ENCODE assay signal across 21 cellular contexts in the genomic region with DNA sequence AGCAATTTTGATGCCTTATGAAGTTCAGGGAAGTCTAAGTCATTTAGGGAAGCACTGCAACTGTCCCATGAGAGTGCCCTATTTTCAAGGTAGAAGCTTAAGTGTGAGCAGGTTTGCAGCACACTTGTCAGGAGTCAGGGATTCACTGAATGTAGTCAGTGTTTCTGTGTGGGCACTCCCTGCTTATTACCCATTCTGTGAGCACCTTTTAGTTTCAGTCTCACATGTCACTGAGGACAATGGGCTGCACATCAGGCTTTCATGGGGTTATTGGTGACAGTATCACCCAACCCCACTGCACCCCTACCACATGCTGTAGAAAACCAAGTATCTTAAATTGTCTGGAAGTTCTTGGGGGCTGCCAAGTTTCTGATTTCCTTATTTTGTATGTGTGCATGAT. TPM values are rescaled to one million over a fixed set of nuclear protein-coding genes. Genes with fewer than 3 reads are reported as not detected.
A peak's percentile ranks its signal among the peaks of the same experiment; 100 is the strongest.
DNase-seq lines count a peak whose midpoint lies in the region; ATAC-seq, FAIRE-seq and TF ChIP-seq lines count a peak whose summit lies in the region.
"Had no signal": no experiment of that assay in that cellular context is flagged by ENCODE, and none has a peak within 500 bp of the region (broad histone marks: within the 10 kb centered on the region; RNA-seq: fewer than 3 reads in every experiment).

No MANE protein-coding gene starts in this region.

- H3K36me3 Mint-ChIP-seq in activated CD8-positive, alpha-beta T cell treated with anti-CD3 and anti-CD28 coated beads for 36 hours (ENCODE audit: low read depth) = peaks cover 9% of the 10 kb centered on the region
- peaks cover 4% of the 10 kb centered on the region for H3K36me3 Mint-ChIP-seq in activated CD8-positive, alpha-beta T cell treated with anti-CD3 and anti-CD28 coated beads, Interleukin-2, amount 10 ng/mL, durations not matched to agents 7 days and 5 days (ENCODE audit: low read depth)
- peaks cover 6% of the 10 kb centered on the region for H3K36me3 Mint-ChIP-seq in stimulated activated memory B cell treated with anti-CD40 and anti-IgM and Interleukin-4, amounts not matched to agents 10 μg/mL and 1 μg/mL and 100 μg/mL, for 72 hours
- H3K36me3 Mint-ChIP-seq: CD14-positive monocyte had no signal

- H3K9me1 ChIP-seq in keratinocyte (ENCODE audit: control insufficient read depth, extremely low read depth, insufficient read depth, low read length) = no peaks in the 10 kb centered on the region

- H3K4me1 Mint-ChIP-seq in activated CD8-positive, alpha-beta T cell treated with anti-CD3 and anti-CD28 coated beads for 36 hours (ENCODE audit: low read depth) = peaks cover 30% of the 10 kb centered on the region
- H3K4me1 Mint-ChIP-seq in activated CD8-positive, alpha-beta T cell treated with anti-CD3 and anti-CD28 coated beads, Interleukin-2, amount 10 ng/mL, durations not matched to agents 7 days and 5 days (ENCODE audit: low read depth) = peaks cover 47% of the 10 kb centered on the region
- H3K4me1 Mint-ChIP-seq in stimulated activated memory B cell treated with anti-CD40 and anti-IgM and Interleukin-4, amounts not matched to agents 10 μg/mL and 1 μg/mL and 100 μg/mL, for 72 hours = peaks cover 59% of the 10 kb centered on the region

- ATAC-seq in activated CD8-positive, alpha-beta T cell treated with anti-CD3 and anti-CD28 coated beads for 36 hours = no peak
- ATAC-seq in activated CD8-positive, alpha-beta T cell treated with anti-CD3 and anti-CD28 coated beads, Interleukin-2, amount 10 ng/mL, durations not matched to agents 7 days and 5 days = no peak
- ATAC-seq in stimulated activated memory B cell treated with anti-CD40 and anti-IgM and Interleukin-4, amounts not matched to agents 10 μg/mL and 1 μg/mL and 100 μg/mL, for 72 hours = no peak
- ATAC-seq in left lung = no peak

- no peaks in the 10 kb centered on the region for H4K20me1 ChIP-seq in OCI-LY1 (ENCODE audit: insufficient read depth, low read length)
- H4K20me1 ChIP-seq in keratinocyte (ENCODE audit: control insufficient read depth, extremely low read depth, insufficient read depth, low read length) = no peaks in the 10 kb centered on the region

- CTCF ChIA-PET in activated CD8-positive, alpha-beta T cell treated with anti-CD3 and anti-CD28 coated beads for 36 hours (lab: Charles Lee) = interaction anchor here (0.6 to 3.2 kb wide), 6 partner anchors 9 to 59 kb away, joined by 3 to 21 read pairs (median 6); no protein-coding TSS in a partner anchor
- CTCF ChIA-PET in activated CD8-positive, alpha-beta T cell treated with anti-CD3 and anti-CD28 coated beads, Interleukin-2, amount 10 ng/mL, durations not matched to agents 7 days and 5 days (lab: Charles Lee) = interaction anchor here (1.5 to 8.2 kb wide), 7 partner anchors 40 to 102 kb away, joined by 3 to 59 read pairs (median 7); no protein-coding TSS in a partner anchor

- H3K27ac ChIP-seq in OCI-LY1 (ENCODE audit: low read depth, low read length, poor library complexity, severe bottlenecking) (peak overlapping the region; percentile 100), keratinocyte (ENCODE audit: control insufficient read depth, insufficient read depth, low read length) (no peak overlapping the region), left lung (no peak overlapping the region), caudate nucleus (ENCODE audit: low read depth, low read length) (no peak overlapping the region)
- H3K27ac ChIP-seq: HL-60, PC-9, right atrium auricular region, testis had no signal

- peaks cover 62% of the 10 kb centered on the region for H3K4me1 ChIP-seq in OCI-LY1 (ENCODE audit: insufficient read depth, low read length, severe bottlenecking)
- H3K4me1 ChIP-seq in keratinocyte (ENCODE audit: control insufficient read depth, extremely low read depth, insufficient read depth, low read length) = peaks cover 16% of the 10 kb centered on the region
- H3K4me1 ChIP-seq in left lung = peaks cover 4 to 20% of the 10 kb centered on the region in 2 donors

- H3K9me3 ChIP-seq in OCI-LY1 (ENCODE audit: low read length) (no peaks in the 10 kb centered on the region), keratinocyte (ENCODE audit: control insufficient read depth, low read depth, low read length) (no peaks in the 10 kb centered on the region), left lung (no peaks in the 10 kb centered on the region)
- H3K9me3 ChIP-seq: right atrium auricular region, testis had no signal

- peaks cover 17% of the 10 kb centered on the region for H3K36me3 ChIP-seq in OCI-LY1 (ENCODE audit: insufficient read depth, low read length)
- peaks cover 0 to 8% of the 10 kb centered on the region in 2 experiments for H3K36me3 ChIP-seq in keratinocyte (ENCODE audit: control insufficient read depth in 2 of 2, extremely low read depth in 1 of 2, insufficient read depth in 2 of 2, low read length in 2 of 2)
- H3K36me3 ChIP-seq in left lung = no peaks in the 10 kb centered on the region
- H3K36me3 ChIP-seq: right atrium auricular region had no signal

- TF ChIP-seq CTCF in activated CD8-positive, alpha-beta T cell treated with anti-CD3 and anti-CD28 coated beads for 36 hours (IDR thresholded peaks at IDR 0.05) = no peak
- TF ChIP-seq CTCF in OCI-LY1 (IDR thresholded peaks at IDR 0.05; ENCODE audit: low read length) (no peak), keratinocyte (optimal IDR thresholded peaks at IDR 0.05 in 1 of 3, IDR thresholded peaks at IDR 0.05 in 1 of 3, conservative IDR thresholded peaks at IDR 0.05 in 1 of 3; ENCODE audit: extremely low read depth in 1 of 3, insufficient read depth in 2 of 3, low read length in 3 of 3) (no peak), left lung (IDR thresholded peaks at IDR 0.05) (no peak)

- peak; percentile 12 for DNase-seq in activated CD8-positive, alpha-beta T cell treated with anti-CD3 and anti-CD28 coated beads for 36 hours
- no peak for DNase-seq in activated CD8-positive, alpha-beta T cell treated with anti-CD3 and anti-CD28 coated beads, Interleukin-2, amount 10 ng/mL, durations not matched to agents 7 days and 5 days
- DNase-seq in keratinocyte (ENCODE audit: low read depth, low spot score) = no peak
- no peak for DNase-seq in NCI-H2171 treated with DMSO at 0.1 percent for 48 hours (lab: John Stamatoyannopoulos, UW)
- DNase-seq in left lung = no peak
- no peak for DNase-seq in caudate nucleus (lab: John Stamatoyannopoulos, UW)
- DNase-seq: activated CD8-positive, alpha-beta memory T cell treated with anti-CD3 and anti-CD28 coated beads, Interleukin-2, amount 50 U/mL, for 4 hours; activated effector memory CD4-positive, alpha-beta T cell treated with anti-CD3 and anti-CD28 coated beads, Interleukin-2, amount 50 U/mL, for 16 hours; GF-D8; NCI-H1048; NCI-H2107; NCI-H526 treated with DMSO at 0.1 percent for 48 hours; PC-9; testis had no signal

- no peaks in the 10 kb centered on the region for H3K9me3 Mint-ChIP-seq in activated CD8-positive, alpha-beta T cell treated with anti-CD3 and anti-CD28 coated beads for 36 hours
- no peaks in the 10 kb centered on the region for H3K9me3 Mint-ChIP-seq in activated CD8-positive, alpha-beta T cell treated with anti-CD3 and anti-CD28 coated beads, Interleukin-2, amount 10 ng/mL, durations not matched to agents 7 days and 5 days (ENCODE audit: insufficient read depth)
- no peaks in the 10 kb centered on the region for H3K9me3 Mint-ChIP-seq in stimulated activated memory B cell treated with anti-CD40 and anti-IgM and Interleukin-4, amounts not matched to agents 10 μg/mL and 1 μg/mL and 100 μg/mL, for 72 hours
- H3K9me3 Mint-ChIP-seq: CD14-positive monocyte; central memory CD8-positive, alpha-beta T cell had no signal

- H3K4me2 ChIP-seq in OCI-LY1 (ENCODE audit: low read length) = peak overlapping the region; percentile 79
- peak overlapping the region; percentile 13 for H3K4me2 ChIP-seq in keratinocyte (ENCODE audit: control insufficient read depth, extremely low read depth, insufficient read depth, low read depth, low read length)
- H3K4me2 ChIP-seq: PC-9 had no signal

- H3K4me3 ChIP-seq in OCI-LY1 (ENCODE audit: low read depth, low read length, poor library complexity, severe bottlenecking) (peak overlapping the region; percentile 52), keratinocyte (ENCODE audit: control insufficient read depth in 2 of 3, extremely low read depth in 1 of 3, insufficient read depth in 2 of 3, low read depth in 1 of 3, low read length in 3 of 3) (no peak overlapping the region), left lung (no peak overlapping the region)
- H3K4me3 ChIP-seq: PC-9, right atrium auricular region, testis had no signal

- H3K9me2 ChIP-seq in OCI-LY1 (ENCODE audit: low read depth, low read length) = no peaks in the 10 kb centered on the region

- H3K9ac ChIP-seq in OCI-LY1 (ENCODE audit: low read length) (peak overlapping the region; percentile 75), keratinocyte (ENCODE audit: control insufficient read depth, extremely low read depth, insufficient read depth, low read length) (no peak overlapping the region)

- dilution Hi-C loops in keratinocyte (cut with MboI; ENCODE audit: extremely low pct_ligation_motif_present, low sequenced_read_pairs) = no loop called here

- POLR2A ChIA-PET in activated CD8-positive, alpha-beta T cell treated with anti-CD3 and anti-CD28 coated beads for 36 hours (lab: Charles Lee) = interaction anchor here (0.7 kb wide), 1 partner anchor 11 kb away, joined by 3 read pairs; no protein-coding TSS in a partner anchor
- POLR2A ChIA-PET in activated CD8-positive, alpha-beta T cell treated with anti-CD3 and anti-CD28 coated beads, Interleukin-2, amount 10 ng/mL, durations not matched to agents 7 days and 5 days (lab: Charles Lee) = interaction anchor here (1.3 to 7.6 kb wide), 2 partner anchors 40 to 79 kb away, joined by 3 to 73 read pairs; a partner anchor contains a TSS

- H3K27me3 Mint-ChIP-seq in activated CD8-positive, alpha-beta T cell treated with anti-CD3 and anti-CD28 coated beads for 36 hours = no peaks in the 10 kb centered on the region
- no peaks in the 10 kb centered on the region for H3K27me3 Mint-ChIP-seq in activated CD8-positive, alpha-beta T cell treated with anti-CD3 and anti-CD28 coated beads, Interleukin-2, amount 10 ng/mL, durations not matched to agents 7 days and 5 days (ENCODE audit: low read depth)
- no peaks in the 10 kb centered on the region for H3K27me3 Mint-ChIP-seq in stimulated activated memory B cell treated with anti-CD40 and anti-IgM and Interleukin-4, amounts not matched to agents 10 μg/mL and 1 μg/mL and 100 μg/mL, for 72 hours

- H3K79me2 ChIP-seq in OCI-LY1 (ENCODE audit: insufficient read depth, low read length) (peaks cover 18% of the 10 kb centered on the region), keratinocyte (ENCODE audit: control insufficient read depth, insufficient read depth, low read length) (peaks cover 18% of the 10 kb centered on the region)

- peaks cover 10% of the 10 kb centered on the region for H3F3A ChIP-seq in OCI-LY1 (ENCODE audit: insufficient read depth, low read length)

- intact Hi-C loops in activated CD8-positive, alpha-beta T cell treated with anti-CD3 and anti-CD28 coated beads for 36 hours (cut with micrococcal nuclease) = no loop called here
- intact Hi-C loops in left lung (cut with DNase I) = loop anchor here in 1 of 2 donors (10.0 kb wide), 1 partner anchor 59 kb away; no protein-coding TSS in a partner anchor

- H2AFZ ChIP-seq in OCI-LY1 (ENCODE audit: low read length) (no peak overlapping the region), keratinocyte (ENCODE audit: control insufficient read depth, low read length) (peak overlapping the region; percentile 65)
- H2AFZ ChIP-seq: PC-9 had no signal

- H3K27ac Mint-ChIP-seq in activated CD8-positive, alpha-beta T cell treated with anti-CD3 and anti-CD28 coated beads for 36 hours = no peak overlapping the region
- no peak overlapping the region for H3K27ac Mint-ChIP-seq in activated CD8-positive, alpha-beta T cell treated with anti-CD3 and anti-CD28 coated beads, Interleukin-2, amount 10 ng/mL, durations not matched to agents 7 days and 5 days
- H3K27ac Mint-ChIP-seq in stimulated activated memory B cell treated with anti-CD40 and anti-IgM and Interleukin-4, amounts not matched to agents 10 μg/mL and 1 μg/mL and 100 μg/mL, for 72 hours = peak overlapping the region; percentile 100

- H3K27me3 ChIP-seq in OCI-LY1 (ENCODE audit: insufficient read depth, low read length) = no peaks in the 10 kb centered on the region
- H3K27me3 ChIP-seq in keratinocyte (ENCODE audit: control insufficient read depth, extremely low read depth, insufficient read depth, low read length) = no peaks in the 10 kb centered on the region
- H3K27me3 ChIP-seq in left lung = no peaks in the 10 kb centered on the region
- H3K27me3 ChIP-seq: right atrium auricular region, testis had no signal

- H3K4me3 Mint-ChIP-seq in activated CD8-positive, alpha-beta T cell treated with anti-CD3 and anti-CD28 coated beads for 36 hours = no peak overlapping the region
- no peak overlapping the region for H3K4me3 Mint-ChIP-seq in activated CD8-positive, alpha-beta T cell treated with anti-CD3 and anti-CD28 coated beads, Interleukin-2, amount 10 ng/mL, durations not matched to agents 7 days and 5 days
- H3K4me3 Mint-ChIP-seq in stimulated activated memory B cell treated with anti-CD40 and anti-IgM and Interleukin-4, amounts not matched to agents 10 μg/mL and 1 μg/mL and 100 μg/mL, for 72 hours = no peak overlapping the region
- H3K4me3 Mint-ChIP-seq: CD14-positive monocyte; central memory CD8-positive, alpha-beta T cell had no signal

- peak; percentile 5 for FAIRE-seq in keratinocyte (lab: Jason Lieb, UNC)
- FAIRE-seq: frontal cortex had no signal

RNA-seq across cellular contexts. Expression of a gene that starts 2.9 kb away (rescaled TPM):
- 10 to 100 TPM; 54.3 to 55.5 TPM for total RNA-seq in activated CD8-positive, alpha-beta T cell treated with anti-CD3 and anti-CD28 coated beads for 36 hours
- 10 to 100 TPM; 26.9 TPM for total RNA-seq in activated CD8-positive, alpha-beta T cell treated with anti-CD3 and anti-CD28 coated beads, Interleukin-2, amount 10 ng/mL, durations not matched to agents 7 days and 5 days
- 47.4 to 96.9 TPM (median 58.5 TPM) in 3 replicates for polyA plus RNA-seq in keratinocyte
- polyA plus RNA-seq in keratinocyte (2011; ENCODE audit: low read depth) = 70.1 TPM
- 46.5 and 83.0 TPM in 2 replicates for polyA plus RNA-seq in keratinocyte (2011; cell fraction: cytosol; rRNA removed)
- polyA plus RNA-seq in keratinocyte (2011; cell fraction: nucleus; rRNA removed) = 61.8 and 103 TPM in 2 replicates
- 36.4 and 48.4 TPM in 2 replicates for polyA plus RNA-seq in keratinocyte (2012; ENCODE audit: low replicate concordance)
- polyA minus RNA-seq in keratinocyte = 6.8 to 52.8 TPM (median 21.1 TPM) in 3 replicates
- polyA minus RNA-seq in keratinocyte (2011; cell fraction: cytosol; rRNA and poly(A)+ RNA removed) = 35.3 TPM
- polyA minus RNA-seq in keratinocyte (2011; cell fraction: nucleus; rRNA and poly(A)+ RNA removed) = 22.1 and 50.5 TPM in 2 replicates
- 10 to 100 TPM; 31.6 to 45.4 TPM for total RNA-seq in left lung
